Comparison of ENCODE assay signal across 8 cellular contexts in genomic region chr17:66301864-66302741, GRCh38. TPM values are rescaled to one million over a fixed set of nuclear protein-coding genes. Genes with fewer than 3 reads are reported as not detected.
DNase-seq lines count a peak whose midpoint lies in the region; TF ChIP-seq lines count a peak whose summit lies in the region.

Gene PRKCA, plus strand, starts transcription at chr17:66302613.

- no peak within 1 kb of the TSS for H3K9ac ChIP-seq in H9 (ENCODE audit: extremely low read depth, insufficient read length, low read length)
- peak within 1 kb of the TSS; percentile 41; the same call in 1 of the 2 replicates for H3K9ac ChIP-seq in iPS-20b (ENCODE audit: low read depth, low read length)
- H3K9ac ChIP-seq in skeletal muscle satellite cell (ENCODE audit: low read depth, low read length), result peak within 1 kb of the TSS; percentile 88

- peaks cover 15% of the 10 kb centered on the region for H3K23me2 ChIP-seq in H9 (ENCODE audit: insufficient read length, low read depth, low read length, poor library complexity, severe bottlenecking)

- H2BK20ac ChIP-seq in H9 (ENCODE audit: low read depth, low read length, poor library complexity, severe bottlenecking), result no peak within 1 kb of the TSS

- no peak within 1 kb of the TSS for H3K56ac ChIP-seq in H9 (ENCODE audit: insufficient read length, low read depth, low read length)

- H3K23ac ChIP-seq in H9 (ENCODE audit: insufficient read length, low read depth, low read length), result no peak within 1 kb of the TSS

- no peak within 1 kb of the TSS for H3K18ac ChIP-seq in H9 (ENCODE audit: insufficient read length, low read depth, low read length)

- H3K27ac ChIP-seq in H9 (ENCODE audit: insufficient read length, low read depth, low read length) (no peak within 1 kb of the TSS), WERI-Rb-1 (0 out of 2 replicates have a peak within 1 kb of the TSS, but pooled peaks have one; percentile 14), iPS-20b (ENCODE audit: low read length) (no peak within 1 kb of the TSS)

- H4K8ac ChIP-seq in H9 (replicated peaks; ENCODE audit: insufficient read length, low read depth, low read length), result no peak within 1 kb of the TSS

- H4K5ac ChIP-seq in H9 (ENCODE audit: insufficient read length, low read depth, low read length), result no peak within 1 kb of the TSS

- H3K4me3 ChIP-seq in NB4 (ENCODE audit: low read depth, low read length), result peak within 1 kb of the TSS; percentile 58
- H3K4me3 ChIP-seq in WERI-Rb-1 (ENCODE audit: low read depth, low read length), result peak within 1 kb of the TSS; percentile 80
- peak within 1 kb of the TSS; percentile 71 for H3K4me3 ChIP-seq in iPS-20b (ENCODE audit: low read length)
- peak within 1 kb of the TSS; percentile 92 for H3K4me3 ChIP-seq in skeletal muscle satellite cell (ENCODE audit: low read length)

- H2AFZ ChIP-seq in H9 (ENCODE audit: low read length), result no peak within 1 kb of the TSS

- peaks cover 39 to 44% of the 10 kb centered on the region in 2 experiments for H3K4me1 Mint-ChIP-seq in H9

- no peak within 1 kb of the TSS for H2BK15ac ChIP-seq in H9 (ENCODE audit: low read depth, low read length)

- H3K4ac ChIP-seq in H9 (ENCODE audit: low read depth, low read length), result no peak within 1 kb of the TSS

- TF ChIP-seq CTCF in H9 (conservative IDR thresholded peaks at IDR 0.05) (no peak), NB4 (IDR thresholded peaks at IDR 0.05; ENCODE audit: low read depth, low read length) (no peak), WERI-Rb-1 (IDR thresholded peaks at IDR 0.05; ENCODE audit: low read depth, low read length) (no peak)

- in situ Hi-C loops in T47D (cut with HindIII; ENCODE audit: low pct_unique_long_range_greater_than_20kb, low sequenced_read_pairs), result no loop called here

- peak within 1 kb of the TSS; percentile 87 to 96 for H3K4me3 Mint-ChIP-seq in H9

- H3T11ph ChIP-seq in H9 (ENCODE audit: low read length), result no peak within 1 kb of the TSS

- H2BK5ac ChIP-seq in H9 (ENCODE audit: insufficient read length, low read length), result no peak within 1 kb of the TSS

- H2AK5ac ChIP-seq in H9 (ENCODE audit: insufficient read length, low read length), result no peak within 1 kb of the TSS

- H3K36me3 ChIP-seq in WERI-Rb-1 (no peaks in the 10 kb centered on the region), iPS-20b (ENCODE audit: insufficient read depth, low read depth, low read length) (no peaks in the 10 kb centered on the region), skeletal muscle satellite cell (ENCODE audit: insufficient read depth, low read length) (no peaks in the 10 kb centered on the region)

- no CpG with 5 or more reads among the region's 117 CpGs for WGBS in H9 (ENCODE audit: extremely low coverage, insufficient read length, low lambda C conversion rate)

- peaks cover 44% of the 10 kb centered on the region for H3K27me3 Mint-ChIP-seq in H9 (ENCODE audit: low read depth)

- peaks cover 0 to under 1% (median under 1%) of the 10 kb centered on the region in 3 experiments; a peak in 2 of 7 replicates for H3K36me3 Mint-ChIP-seq in H9 (ENCODE audit: insufficient read depth in 1 of 3, low read depth in 3 of 3)

- peak; percentile 60 for TF ChIP-seq POLR2A in NB4 (IDR thresholded peaks at IDR 0.05; ENCODE audit: extremely low read depth, insufficient read length)

- no peaks in the 10 kb centered on the region for H3K9me3 ChIP-seq in H9 (ENCODE audit: control insufficient read depth, low read depth, low read length)
- no peaks in the 10 kb centered on the region for H3K9me3 ChIP-seq in WERI-Rb-1 (ENCODE audit: severe bottlenecking)
- no peaks in the 10 kb centered on the region for H3K9me3 ChIP-seq in iPS-20b (ENCODE audit: insufficient read depth, low read depth, low read length)
- no peaks in the 10 kb centered on the region for H3K9me3 ChIP-seq in skeletal muscle satellite cell (replicated peaks; ENCODE audit: low read length)

- no peak within 1 kb of the TSS for H3K14ac ChIP-seq in H9 (ENCODE audit: insufficient read depth, low read length)

- H3K4me2 ChIP-seq in H9 (ENCODE audit: insufficient read depth, insufficient read length, low read length), result peak within 1 kb of the TSS; percentile 87
- peak within 1 kb of the TSS; percentile 92 for H3K4me2 ChIP-seq in skeletal muscle satellite cell (ENCODE audit: low read length)

- H3K79me1 ChIP-seq in H9 (ENCODE audit: insufficient read depth, low read depth, low read length, poor library complexity, severe bottlenecking), result no peaks in the 10 kb centered on the region

- no peak within 1 kb of the TSS for H2BK120ac ChIP-seq in H9 (ENCODE audit: low read depth, low read length, poor library complexity, severe bottlenecking)

- H3K27me3 ChIP-seq in H9 (ENCODE audit: insufficient read depth, low read length), result no peaks in the 10 kb centered on the region; the same call in 1 of the 2 replicates
- peaks cover 22% of the 10 kb centered on the region for H3K27me3 ChIP-seq in WERI-Rb-1 (ENCODE audit: insufficient read depth, low read depth, severe bottlenecking)
- H3K27me3 ChIP-seq in iPS-20b (ENCODE audit: insufficient read depth, low read length), result peaks cover 49% of the 10 kb centered on the region
- H3K27me3 ChIP-seq in skeletal muscle satellite cell (ENCODE audit: control insufficient read depth, insufficient read depth, low read length), result no peaks in the 10 kb centered on the region

- no peaks in the 10 kb centered on the region for H4K20me1 ChIP-seq in H9 (ENCODE audit: control insufficient read depth, insufficient read depth, insufficient read length)

- H3K9me3 Mint-ChIP-seq in H9, result peaks cover 0 to 3% of the 10 kb centered on the region in 2 experiments; a peak in 3 of 5 replicates

- H3K79me2 ChIP-seq in H9 (ENCODE audit: insufficient read depth, low read length), result no peaks in the 10 kb centered on the region

- H4K91ac ChIP-seq in H9 (ENCODE audit: insufficient read length, low read depth, low read length), result no peak within 1 kb of the TSS

- peak within 1 kb of the TSS in 1 of 3 experiments; percentile 66; a peak in 2 of 7 replicates for H3K27ac Mint-ChIP-seq in H9

- DNase-seq in ELR (ENCODE audit: low read depth) (peak; percentile 88), H9 (peak; percentile 79), NB4 (ENCODE audit: low read depth) (peak; percentile 80), WERI-Rb-1 (peak; percentile 68), T47D (ENCODE audit: low read depth in 1 of 2, low spot score in 1 of 2) (peak; percentile 70 to 86), ecto neural progenitor cell (ENCODE audit: low spot score) (no peak)

- H3K4me1 ChIP-seq in H9 (ENCODE audit: insufficient read depth, low read length), result peaks cover 1% of the 10 kb centered on the region; the same call in 1 of the 2 replicates
- H3K4me1 ChIP-seq in iPS-20b (ENCODE audit: insufficient read depth, low read length), result peaks cover 24% of the 10 kb centered on the region
- peaks cover 44% of the 10 kb centered on the region for H3K4me1 ChIP-seq in skeletal muscle satellite cell (ENCODE audit: control insufficient read depth, insufficient read depth, low read length)

- H2BK12ac ChIP-seq in H9 (ENCODE audit: insufficient read length, low read depth, low read length), result no peak within 1 kb of the TSS

RNA-seq across cellular contexts. Expression of gene PRKCA, which starts in this region (rescaled TPM):
- total RNA-seq in H9 (2021), result 9.9 and 10.5 TPM in 2 replicates
- 26.0 and 31.9 TPM in 2 replicates for total RNA-seq in skeletal muscle satellite cell (2012; rRNA removed)
